ENCODE assay signal across 8 cellular contexts in the genomic region with DNA sequence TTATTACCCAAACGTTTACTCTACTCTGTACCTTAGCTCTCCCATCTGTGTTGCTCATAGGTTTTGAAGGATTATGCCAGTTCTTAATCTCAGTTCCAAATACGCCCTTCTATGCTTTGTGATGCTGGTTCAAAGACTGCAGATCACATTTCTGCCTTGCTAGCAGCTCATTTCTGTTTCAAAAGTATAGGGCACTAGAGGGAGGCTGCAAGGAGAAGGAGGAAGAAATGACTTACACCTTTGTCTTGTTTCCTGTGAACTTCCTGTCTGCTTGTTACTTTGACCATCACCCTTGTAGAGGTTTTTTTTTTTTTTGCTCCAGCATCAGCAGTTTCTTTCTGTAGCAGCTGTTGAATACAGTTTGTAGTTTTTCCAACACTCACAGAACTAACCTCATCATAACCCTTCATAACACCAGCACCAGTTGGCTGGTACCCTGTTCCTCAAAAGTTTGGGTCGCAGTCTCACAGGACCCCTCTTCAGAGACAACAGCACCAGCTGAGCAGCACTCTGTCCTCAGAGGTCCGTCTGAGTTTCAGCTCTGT.
DNase-seq lines count a peak whose midpoint lies in the region; ATAC-seq and TF ChIP-seq lines count a peak whose summit lies in the region.

No MANE protein-coding gene starts in this region.

- TF ChIP-seq CTCF in GM12875 (IDR thresholded peaks at IDR 0.05; ENCODE audit: borderline replicate concordance, insufficient read depth, low read depth, low read length), result no peak

- peaks cover 9% of the 10 kb centered on the region for H3K36me3 Mint-ChIP-seq in effector memory CD8-positive, alpha-beta T cell (ENCODE audit: insufficient read depth)

- peak overlapping the region; percentile 49 to 80 for H3K27ac Mint-ChIP-seq in effector memory CD8-positive, alpha-beta T cell

- H3K27me3 Mint-ChIP-seq in effector memory CD8-positive, alpha-beta T cell, result no peaks in the 10 kb centered on the region

- no peaks in the 10 kb centered on the region for H3K9me3 Mint-ChIP-seq in effector memory CD8-positive, alpha-beta T cell

- H3K4me3 Mint-ChIP-seq in effector memory CD8-positive, alpha-beta T cell, result peak overlapping the region; percentile 57 to 73

- ATAC-seq in GM21390 (IDR thresholded peaks at IDR 0.05; ENCODE audit: unreplicated experiment), result peak; percentile 86
- ATAC-seq in HG03565 (IDR thresholded peaks at IDR 0.05; ENCODE audit: unreplicated experiment), result peak; percentile 88
- ATAC-seq in effector memory CD8-positive, alpha-beta T cell (replicated peaks), result peak; percentile 89

- DNase-seq in effector memory CD8-positive, alpha-beta T cell, result peak in 2 of 3 experiments; percentile 4 to 14
- no peak for DNase-seq in stimulated activated CD4-positive, alpha-beta T cell treated with anti-CD3 and anti-CD28 coated beads, Interleukin-2, amount 100 ng/mL, for 48 hours
- DNase-seq in HuH-7.5 (ENCODE audit: low spot score) (no peak), NCI-H1694 (lab: John Stamatoyannopoulos, UW) (no peak), OCI-M1 (lab: John Stamatoyannopoulos, UW) (no peak)

- peaks cover 46 to 70% of the 10 kb centered on the region in 2 donors for H3K4me1 Mint-ChIP-seq in effector memory CD8-positive, alpha-beta T cell (ENCODE audit: low read depth in 2 of 2)

- peak overlapping the region; percentile 24 for H3K4me3 ChIP-seq in GM12875 (ENCODE audit: low read depth, low read length)

Comparison
In these comparisons a context has a peak if more than half of its experiments do, and no peak if none do; other contexts are left out.
1. DNase-seq: peak in effector memory CD8-positive, alpha-beta T cell (2 of 3); none in stimulated activated CD4-positive, alpha-beta T cell treated with anti-CD3 and anti-CD28 coated beads, Interleukin-2, amount 100 ng/mL, for 48 hours (0 of 2), HuH-7.5 (single experiment), NCI-H1694 (single experiment) and OCI-M1 (single experiment).
2. Peak in every context shown above with its lines, with median percentiles within 50 percentile points of each other: ATAC-seq.